Comparison of ENCODE assay signal across 11 cellular contexts in genomic region chr12:100184549-100184948, GRCh38.
"Had no signal": no experiment of that assay in that cellular context is flagged by ENCODE, and none has a peak within 500 bp of the region (broad histone marks: within the 10 kb centered on the region; RNA-seq: fewer than 3 reads in every experiment).

No MANE protein-coding gene starts in this region.

- H3K27ac Mint-ChIP-seq: endodermal cell; stimulated activated naive B cell treated with anti-CD40 and anti-IgM and Interleukin-4, amounts not matched to agents 10 μg/mL and 1 μg/mL and 100 μg/mL, for 72 hours; type B pancreatic cell had no signal

- H3K4me1 Mint-ChIP-seq: WTC11 had no signal

- H3K27me3 Mint-ChIP-seq: naive thymus-derived CD4-positive, alpha-beta T cell; stimulated activated naive B cell treated with anti-CD40 and anti-IgM and Interleukin-4, amounts not matched to agents 10 μg/mL and 1 μg/mL and 100 μg/mL, for 72 hours; type B pancreatic cell had no signal

- H3K9me3 Mint-ChIP-seq: activated naive CD4-positive, alpha-beta T cell treated with anti-CD3 and anti-CD28 coated beads, Interleukin-2, amount 50 U/mL, for 72 hours; activated T-helper 2 cell treated with anti-CD3 and anti-CD28 coated beads, Interferon-gamma antibody, Interleukin-2, Interleukin-4, amounts not matched to agents 10 μg/mL and 5 μg/mL and 100 μg/mL, durations not matched to agents 14 hours and 24 hours and 36 hours; endodermal cell; type B pancreatic cell had no signal

- H3K4me3 Mint-ChIP-seq: endodermal cell; naive thymus-derived CD4-positive, alpha-beta T cell; stimulated activated naive B cell treated with anti-CD40 and anti-IgM and Interleukin-4, amounts not matched to agents 10 μg/mL and 1 μg/mL and 100 μg/mL, for 72 hours; type B pancreatic cell; WTC11 had no signal

- DNase-seq: activated CD8-positive, alpha-beta memory T cell treated with anti-CD3 and anti-CD28 coated beads for 24 hours; activated T-cell treated with anti-CD3 and anti-CD28 coated beads for 4 hours; brain microvascular endothelial cell; endodermal cell; foreskin keratinocyte; stimulated activated naive B cell treated with anti-CD40 and anti-IgM and Interleukin-4, amounts not matched to agents 10 μg/mL and 1 μg/mL and 100 μg/mL, for 72 hours had no signal
